Comparison of ENCODE assay signal across 8 cellular contexts in the genomic region with DNA sequence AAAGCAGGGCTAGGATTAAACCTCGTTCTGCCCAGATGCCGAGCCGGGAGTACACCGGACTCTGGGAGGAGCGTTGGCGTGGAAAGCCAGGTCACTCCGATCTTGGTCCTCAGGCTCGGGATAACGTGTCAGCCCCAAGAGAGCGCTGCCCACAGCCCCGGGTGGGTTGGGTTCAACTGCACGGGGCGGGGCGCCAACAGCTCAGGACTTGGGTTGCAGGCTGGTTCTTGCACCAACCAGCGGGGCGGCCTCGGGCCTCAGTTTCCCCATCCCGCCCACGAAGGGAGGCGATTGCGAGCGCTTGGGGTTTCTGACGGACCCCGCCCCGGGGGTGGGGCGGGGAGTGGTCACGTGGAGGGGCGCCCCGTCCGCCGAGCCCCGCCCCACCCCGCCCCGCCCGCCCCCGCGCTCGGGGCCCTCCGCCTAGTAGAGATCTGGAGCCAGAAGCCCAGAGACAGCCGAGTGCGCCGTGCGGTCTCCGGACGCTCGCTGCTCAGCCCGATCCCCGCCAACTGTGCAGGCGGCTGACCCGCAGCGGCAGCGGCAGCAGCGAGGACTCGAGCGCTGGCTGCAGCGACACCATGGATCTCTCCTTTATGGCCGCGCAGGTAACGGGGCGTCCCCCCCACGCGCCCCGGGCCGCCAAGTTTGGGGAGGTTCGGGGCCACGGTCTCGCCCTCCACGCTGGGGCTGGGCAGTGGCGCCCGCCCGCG. TPM values are rescaled to one million over a fixed set of nuclear protein-coding genes. Genes with fewer than 3 reads are reported as not detected.
DNase-seq lines count a peak whose midpoint lies in the region; ATAC-seq and TF ChIP-seq lines count a peak whose summit lies in the region.

A gene (plus strand): TSS at position 443 of the 713 bp plus-strand sequence. CDS start 139 bp downstream, at position 582.

- H3K4me1 ChIP-seq in IMR-90 (ENCODE audit: control insufficient read depth, insufficient read depth, low read length) (peaks cover 12% of the 10 kb centered on the region; the same call in 1 of the 2 replicates), left lung (peaks cover 11 to 16% of the 10 kb centered on the region in 2 donors)

- H4K91ac ChIP-seq in IMR-90 (ENCODE audit: insufficient read depth, low read depth, low read length) = peak within 1 kb of the TSS; percentile 31; the same call in 1 of the 2 replicates

- H2BK120ac ChIP-seq in IMR-90 (ENCODE audit: low read depth, low read length) = peak within 1 kb of the TSS; percentile 4; the same call in 1 of the 2 replicates

- ATAC-seq in IMR-90 (ENCODE audit: low read depth) (peak; percentile 93), left lung (peak; percentile 90), HG02970 (IDR thresholded peaks at IDR 0.05; ENCODE audit: low FRiP score, unreplicated experiment) (no peak), GM18861 (IDR thresholded peaks at IDR 0.05; ENCODE audit: unreplicated experiment) (no peak)

- H2BK20ac ChIP-seq in IMR-90 (ENCODE audit: low read depth, low read length) = no peak within 1 kb of the TSS

- H2AK9ac ChIP-seq in IMR-90 (replicated peaks; ENCODE audit: low read depth, low read length, poor library complexity) = peak within 1 kb of the TSS; percentile 94

- dilution Hi-C loops in IMR-90 (cut with HindIII; ENCODE audit: low sequenced_read_pairs, unreplicated experiment) = no loop called here

- peaks cover 16% of the 10 kb centered on the region for H3K9me1 ChIP-seq in IMR-90 (ENCODE audit: insufficient read depth, low read length)

- H3K4me3 ChIP-seq in IMR-90 (ENCODE audit: insufficient read depth, low read depth, low read length) = peak within 1 kb of the TSS; percentile 98
- peak within 1 kb of the TSS; percentile 56 to 75 for H3K4me3 ChIP-seq in left lung

- peak; percentile 91 for TF ChIP-seq POLR2A in IMR-90 (IDR thresholded peaks at IDR 0.05; ENCODE audit: low read depth, low read length)

- DNase-seq in ELF-1 (ENCODE audit: low read depth, low spot score) = peak; percentile 29
- DNase-seq in IMR-90 = peak; percentile 48
- peak; percentile 50 to 53 for DNase-seq in activated CD4-positive, alpha-beta T cell treated with anti-CD3 and anti-CD28 coated beads for 24 hours (ENCODE audit: low read depth in 2 of 2)
- peak; percentile 71 to 88 for DNase-seq in left lung
- peak; percentile 47 for DNase-seq in stimulated activated CD4-positive, alpha-beta T cell treated with anti-CD3 and anti-CD28 coated beads, Interleukin-2, amount 100 ng/mL, for 4 hours (ENCODE audit: low read depth)

- peaks cover 22 to 42% of the 10 kb centered on the region in 2 experiments for H3K79me1 ChIP-seq in IMR-90 (ENCODE audit: low read depth in 1 of 2, low read length in 2 of 2)

- no peak within 1 kb of the TSS; the same call in 1 of the 2 replicates for H3K56ac ChIP-seq in IMR-90 (ENCODE audit: extremely low read depth, insufficient read depth, low read length)

- peak within 1 kb of the TSS; percentile 96 for H3K4me2 ChIP-seq in IMR-90 (ENCODE audit: low read depth, low read length)

- peak within 1 kb of the TSS; percentile 52; the same call in 1 of the 2 replicates for H3K14ac ChIP-seq in IMR-90 (replicated peaks; ENCODE audit: low read depth, low read length)

- H3K23ac ChIP-seq in IMR-90 (ENCODE audit: low read depth, low read length) = peak within 1 kb of the TSS; percentile 89

- peak within 1 kb of the TSS in 1 of 2 experiments; percentile 52; a peak in 2 of 4 replicates for H4K8ac ChIP-seq in IMR-90 (ENCODE audit: low read depth in 2 of 2, low read length in 2 of 2)

- POLR2A ChIA-PET in IMR-90 (lab: Charles Lee; ENCODE audit: unreplicated experiment) = no interaction called here

- no peak within 1 kb of the TSS for H2BK15ac ChIP-seq in IMR-90 (ENCODE audit: low read depth, low read length)

- peak within 1 kb of the TSS; percentile 68 for H3K27ac ChIP-seq in IMR-90 (ENCODE audit: insufficient read depth, low read length)
- peak within 1 kb of the TSS; percentile 66 for H3K27ac ChIP-seq in cingulate gyrus (ENCODE audit: low read depth, low read length)
- H3K27ac ChIP-seq in left lung = peak within 1 kb of the TSS; percentile 71 to 85

- peaks cover 13% of the 10 kb centered on the region for H3K36me3 ChIP-seq in IMR-90 (ENCODE audit: control insufficient read depth, insufficient read depth, low read length)
- H3K36me3 ChIP-seq in left lung = no peaks in the 10 kb centered on the region

- CTCF ChIA-PET in IMR-90 (lab: Yijun Ruan, JAX) = interaction anchor here (0.7 to 1.5 kb wide), 3 partner anchors 10 to 34 kb away, joined by 3 to 5 read pairs (median 4); no protein-coding TSS in a partner anchor

- H3K9me3 ChIP-seq in IMR-90 (ENCODE audit: control insufficient read depth, insufficient read depth, low read length) (no peaks in the 10 kb centered on the region), left lung (no peaks in the 10 kb centered on the region)

- in situ Hi-C loops in IMR-90 (cut with MboI; ENCODE audit: low sequenced_read_pairs) = no loop called here

- peak within 1 kb of the TSS; percentile 82 for H3K9ac ChIP-seq in IMR-90 (ENCODE audit: low read depth, low read length)

- H4K5ac ChIP-seq in IMR-90 (ENCODE audit: low read depth, low read length) = no peak within 1 kb of the TSS; the same call in 1 of the 2 replicates

- no peak for TF ChIP-seq RAD21 in IMR-90 (IDR thresholded peaks at IDR 0.05; ENCODE audit: low read length)

- H3K4ac ChIP-seq in IMR-90 (ENCODE audit: low read depth, low read length) = peak within 1 kb of the TSS; percentile 68

- peak within 1 kb of the TSS; percentile 40; the same call in 1 of the 2 replicates for H2AK5ac ChIP-seq in IMR-90 (ENCODE audit: low read depth, low read length)

- no peak for TF ChIP-seq CTCF in IMR-90 (conservative IDR thresholded peaks at IDR 0.05; ENCODE audit: low read depth, low read length)
- TF ChIP-seq CTCF in left lung (IDR thresholded peaks at IDR 0.05) = no peak

- BruUV-seq in IMR-90 (replicated peaks; lab: Mats Ljungman, UMichigan) = no TSS peak

- peak within 1 kb of the TSS; percentile 96 for H2AFZ ChIP-seq in IMR-90 (replicated peaks; ENCODE audit: low read length, poor library complexity)

- peak within 1 kb of the TSS; percentile 62; the same call in 1 of the 2 replicates for H3K18ac ChIP-seq in IMR-90 (ENCODE audit: low read depth, low read length)

- H3K27me3 ChIP-seq in IMR-90 (ENCODE audit: control insufficient read depth, insufficient read depth, low read length) (peaks cover 12% of the 10 kb centered on the region; the same call in 1 of the 2 replicates), left lung (peaks cover 0 to 48% of the 10 kb centered on the region in 2 donors)

- 0% methylated on average over 33 of the region's 72 CpGs; no CpG with 5 or more reads in 1 of the 2 experiments for WGBS in IMR-90 (ENCODE audit: extremely low coverage in 2 of 2, insufficient read length in 1 of 2), 2 experiments

- peak within 1 kb of the TSS; percentile 51 for H2BK5ac ChIP-seq in IMR-90 (ENCODE audit: low read depth, low read length, poor library complexity, severe bottlenecking)

- intact Hi-C loops in IMR-90 (cut with micrococcal nuclease) (loop anchor here (1.0 to 2.0 kb wide), 2 partner anchors 60 to 236 kb away; no protein-coding TSS in a partner anchor), left lung (cut with DNase I) (no loop called here)

- peaks cover 40% of the 10 kb centered on the region for H4K20me1 ChIP-seq in IMR-90 (ENCODE audit: insufficient read depth, low read length)

TF ChIP-seq in IMR-90, 13 proteins besides CTCF, POLR2A, EP300 and RAD21:
- 0 out of 2 replicates have a peak, but pooled peaks have one; percentile 37 for TF ChIP-seq MAZ (IDR thresholded peaks at IDR 0.05; ENCODE audit: borderline replicate concordance, low read depth, low read length)
- TF ChIP-seq RCOR1 (IDR thresholded peaks at IDR 0.05; ENCODE audit: insufficient replicate concordance, low read length) = no peak
- TF ChIP-seq, protein P1, sequence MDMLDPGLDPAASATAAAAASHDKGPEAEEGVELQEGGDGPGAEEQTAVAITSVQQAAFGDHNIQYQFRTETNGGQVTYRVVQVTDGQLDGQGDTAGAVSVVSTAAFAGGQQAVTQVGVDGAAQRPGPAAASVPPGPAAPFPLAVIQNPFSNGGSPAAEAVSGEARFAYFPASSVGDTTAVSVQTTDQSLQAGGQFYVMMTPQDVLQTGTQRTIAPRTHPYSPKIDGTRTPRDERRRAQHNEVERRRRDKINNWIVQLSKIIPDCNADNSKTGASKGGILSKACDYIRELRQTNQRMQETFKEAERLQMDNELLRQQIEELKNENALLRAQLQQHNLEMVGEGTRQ (IDR thresholded peaks at IDR 0.05; ENCODE audit: low read depth, low read length) = peak; percentile 84

RNA-seq across cellular contexts. Expression of the gene that starts here (rescaled TPM):
- 6.3 and 6.9 TPM in 2 replicates for total RNA-seq in IMR-90 (2012; rRNA removed)
- polyA plus RNA-seq in IMR-90 (2012; rRNA removed) = 10.8 and 13.5 TPM in 2 replicates
- polyA plus RNA-seq in IMR-90 (2012; cell fraction: cytosol; rRNA removed) = 7.1 and 15.4 TPM in 2 replicates
- 10.9 and 23.2 TPM in 2 replicates for polyA plus RNA-seq in IMR-90 (2012; cell fraction: nucleus; rRNA removed; ENCODE audit: low replicate concordance)
- 10 to 100 TPM; 23.2 to 87.8 TPM for total RNA-seq in left lung

Comparison
In these comparisons a context has a peak if more than half of its experiments do, and no peak if none do; other contexts are left out.
1. DNase-seq: peak in every context shown above with its lines; median percentile 80 in left lung; 52 in activated CD4-positive, alpha-beta T cell treated with anti-CD3 and anti-CD28 coated beads for 24 hours; 48 in IMR-90; 47 in stimulated activated CD4-positive, alpha-beta T cell treated with anti-CD3 and anti-CD28 coated beads, Interleukin-2, amount 100 ng/mL, for 4 hours; 29 in ELF-1.
2. ATAC-seq: peak in IMR-90 (single experiment) and left lung (single experiment); none in HG02970 (single experiment) and GM18861 (single experiment).
3. Peak in every context shown above with its lines, with median percentiles within 50 percentile points of each other: H3K27ac ChIP-seq.